ENCODE assay signal across 16 cellular contexts in genomic region chr10:124604214-124605000, GRCh38.
A peak's percentile ranks its signal among the peaks of the same experiment; 100 is the strongest.
DNase-seq lines count a peak whose midpoint lies in the region; ATAC-seq and TF ChIP-seq lines count a peak whose summit lies in the region.
"Had no signal": no experiment of that assay in that cellular context is flagged by ENCODE, and none has a peak within 500 bp of the region (broad histone marks: within the 10 kb centered on the region; RNA-seq: fewer than 3 reads in every experiment).

No MANE protein-coding gene starts in this region.

- no peaks in the 10 kb centered on the region for H3K9me3 Mint-ChIP-seq in activated naive CD8-positive, alpha-beta T cell treated with anti-CD3 and anti-CD28 coated beads for 36 hours
- H3K9me3 Mint-ChIP-seq: activated naive CD4-positive, alpha-beta T cell treated with anti-CD3 and anti-CD28 coated beads, Interleukin-2, amount 50 U/mL, for 24 hours; activated T-cell treated with anti-CD3 and anti-CD28 coated beads, Interleukin-2, amount 50 U/mL, for 24 hours had no signal

- H3K27ac Mint-ChIP-seq in activated naive CD8-positive, alpha-beta T cell treated with anti-CD3 and anti-CD28 coated beads for 36 hours, result no peak overlapping the region
- H3K27ac Mint-ChIP-seq: activated naive CD4-positive, alpha-beta T cell treated with anti-CD3 and anti-CD28 coated beads, Interleukin-2, amount 50 U/mL, for 24 hours; activated T-cell treated with anti-CD3 and anti-CD28 coated beads, Interleukin-2, amount 50 U/mL, for 24 hours had no signal

- H3K9me3 ChIP-seq in DND-41 (ENCODE audit: insufficient read depth, low read length, severe bottlenecking) (no peaks in the 10 kb centered on the region), heart left ventricle (no peaks in the 10 kb centered on the region)
- H3K9me3 ChIP-seq: stomach had no signal

- H3K4me3 Mint-ChIP-seq in activated naive CD8-positive, alpha-beta T cell treated with anti-CD3 and anti-CD28 coated beads for 36 hours, result no peak overlapping the region
- H3K4me3 Mint-ChIP-seq: activated naive CD4-positive, alpha-beta T cell treated with anti-CD3 and anti-CD28 coated beads, Interleukin-2, amount 50 U/mL, for 24 hours; activated T-cell treated with anti-CD3 and anti-CD28 coated beads, Interleukin-2, amount 50 U/mL, for 24 hours had no signal

- H3K4me2 ChIP-seq in DND-41 (ENCODE audit: insufficient read depth, low read length), result no peak overlapping the region
- H3K4me2 ChIP-seq: hepatocyte had no signal

- H3K9ac ChIP-seq in DND-41 (ENCODE audit: low read depth, low read length), result no peak overlapping the region

- DNase-seq in DND-41 (no peak), SK-N-DZ (ENCODE audit: low spot score) (peak; percentile 35), heart left ventricle (peak in 3 of 5 donors; percentile 21 to 54 (median 25)), posterior cingulate gyrus (peak in 6 of 10 donors; percentile 13 to 95 (median 68)), GM03348 (ENCODE audit: low spot score) (no peak)
- no peak for DNase-seq in activated naive CD8-positive, alpha-beta T cell treated with anti-CD3 and anti-CD28 coated beads for 36 hours
- DNase-seq: activated CD4-positive, alpha-beta T cell treated with anti-CD3 and anti-CD28 coated beads, Interleukin-2, amount 50 U/mL, for 1 hour; activated T-cell treated with anti-CD3 and anti-CD28 coated beads, Interleukin-2, amount 50 U/mL, for 24 hours; COR-L47; NCI-H2081; NCI-H69; stomach had no signal

- TF ChIP-seq POLR2A in heart left ventricle (IDR thresholded peaks at IDR 0.05), result no peak

- 75 to 91% (median 89%) methylated on average over 17 to 22 of the region's 22 CpGs for WGBS in heart left ventricle, 4 donors

- no peak overlapping the region for H3K4me3 ChIP-seq in DND-41 (ENCODE audit: low read depth in 1 of 2, low read length in 2 of 2)
- H3K4me3 ChIP-seq in heart left ventricle, result no peak overlapping the region
- H3K4me3 ChIP-seq: hepatocyte, stomach had no signal

- H3K27ac ChIP-seq in DND-41 (ENCODE audit: low read length) (0 out of 2 replicates have a peak overlapping the region, but pooled peaks have one; percentile 44), heart left ventricle (no peak overlapping the region)
- H3K27ac ChIP-seq: hepatocyte had no signal

- TF ChIP-seq CTCF in DND-41 (IDR thresholded peaks at IDR 0.05; ENCODE audit: borderline replicate concordance, extremely low read depth, low read length, poor library complexity, severe bottlenecking) (no peak), heart left ventricle (IDR thresholded peaks at IDR 0.05) (no peak)

- no peaks in the 10 kb centered on the region for H3K27me3 Mint-ChIP-seq in activated naive CD8-positive, alpha-beta T cell treated with anti-CD3 and anti-CD28 coated beads for 36 hours
- H3K27me3 Mint-ChIP-seq: activated naive CD4-positive, alpha-beta T cell treated with anti-CD3 and anti-CD28 coated beads, Interleukin-2, amount 50 U/mL, for 24 hours; activated T-cell treated with anti-CD3 and anti-CD28 coated beads, Interleukin-2, amount 50 U/mL, for 24 hours had no signal

- H3K36me3 Mint-ChIP-seq in activated naive CD8-positive, alpha-beta T cell treated with anti-CD3 and anti-CD28 coated beads for 36 hours, result no peaks in the 10 kb centered on the region
- H3K36me3 Mint-ChIP-seq: activated naive CD4-positive, alpha-beta T cell treated with anti-CD3 and anti-CD28 coated beads, Interleukin-2, amount 50 U/mL, for 24 hours had no signal

- ATAC-seq in DND-41 (ENCODE audit: insufficient read depth, low read depth) (no peak), heart left ventricle (no peak), GM19023 (IDR thresholded peaks at IDR 0.05; ENCODE audit: unreplicated experiment) (no peak), GM21367 (IDR thresholded peaks at IDR 0.05; ENCODE audit: unreplicated experiment) (no peak)

- H3K4me1 ChIP-seq in DND-41 (ENCODE audit: insufficient read depth, low read length), result peaks cover 5% of the 10 kb centered on the region; the same call in 1 of the 2 replicates
- H3K4me1 ChIP-seq in heart left ventricle, result no peaks in the 10 kb centered on the region
- H3K4me1 ChIP-seq: stomach had no signal

- intact Hi-C loops in heart left ventricle (cut with DNase I) (no loop called here), posterior cingulate gyrus (cut with DNase I) (no loop called here)

- no peak overlapping the region for H2AFZ ChIP-seq in DND-41 (ENCODE audit: low read depth, low read length)
- H2AFZ ChIP-seq: hepatocyte had no signal

- H3K36me3 ChIP-seq in DND-41 (ENCODE audit: insufficient read depth, low read length) (peaks cover under 1% of the 10 kb centered on the region; the same call in 1 of the 2 replicates), heart left ventricle (no peaks in the 10 kb centered on the region)
- H3K36me3 ChIP-seq: stomach had no signal

- no peaks in the 10 kb centered on the region for H3K4me1 Mint-ChIP-seq in activated naive CD8-positive, alpha-beta T cell treated with anti-CD3 and anti-CD28 coated beads for 36 hours
- H3K4me1 Mint-ChIP-seq: activated naive CD4-positive, alpha-beta T cell treated with anti-CD3 and anti-CD28 coated beads, Interleukin-2, amount 50 U/mL, for 24 hours had no signal

- 0 out of 2 replicates have a peak, but pooled peaks cover 2% of the 10 kb centered on the region for H4K20me1 ChIP-seq in DND-41 (ENCODE audit: insufficient read depth, low read length)

- H3K27me3 ChIP-seq in DND-41 (ENCODE audit: insufficient read depth, low read length, poor library complexity), result no peaks in the 10 kb centered on the region
- H3K27me3 ChIP-seq in heart left ventricle, result no peaks in the 10 kb centered on the region
- H3K27me3 ChIP-seq: hepatocyte, stomach had no signal

- H3K79me2 ChIP-seq in DND-41 (ENCODE audit: insufficient read depth, low read length), result no peaks in the 10 kb centered on the region
- H3K79me2 ChIP-seq: hepatocyte had no signal

Comparison
In these comparisons a context has a peak if more than half of its experiments do, and no peak if none do; other contexts are left out.
1. DNase-seq: peak in SK-N-DZ (single experiment), heart left ventricle (3 of 5) and posterior cingulate gyrus (6 of 10); none in DND-41 (single experiment), activated naive CD8-positive, alpha-beta T cell treated with anti-CD3 and anti-CD28 coated beads for 36 hours (single experiment) and GM03348 (single experiment).